21 cellular contexts compared by ENCODE assay signal in genomic region chr5:109034276-109034675, GRCh38.
A peak's percentile ranks its signal among the peaks of the same experiment; 100 is the strongest.
DNase-seq lines count a peak whose midpoint lies in the region; ATAC-seq and TF ChIP-seq lines count a peak whose summit lies in the region.
"Had no signal": no experiment of that assay in that cellular context is flagged by ENCODE, and none has a peak within 500 bp of the region (broad histone marks: within the 10 kb centered on the region; RNA-seq: fewer than 3 reads in every experiment).

No MANE protein-coding gene starts in this region.

- no peak for DNase-seq in activated naive CD4-positive, alpha-beta T cell treated with anti-CD3 and anti-CD28 coated beads, Interleukin-2, amount 10 ng/mL, durations not matched to agents 7 days and 5 days
- DNase-seq in spleen, result no peak
- DNase-seq: activated CD4-positive, alpha-beta T cell treated with anti-CD3 and anti-CD28 coated beads, Interleukin-2, amount 10 ng/mL, durations not matched to agents 24 days and 14 days; activated CD8-positive, alpha-beta memory T cell treated with anti-CD3 and anti-CD28 coated beads, Interleukin-2, amount 50 U/mL, for 4 hours; activated gamma-delta T cell; caudate nucleus; COR-L47; left colon; midbrain; NCI-H2029 treated with DMSO at 0.1 percent for 48 hours; NCI-H510A; psoas muscle had no signal

- H3K27ac ChIP-seq in spleen, result no peak overlapping the region
- H3K27ac ChIP-seq: 22Rv1, psoas muscle had no signal

- CTCF ChIA-PET in activated naive CD4-positive, alpha-beta T cell treated with anti-CD3 and anti-CD28 coated beads, Interleukin-2, amount 10 ng/mL, durations not matched to agents 7 days and 5 days (lab: Charles Lee), result no interaction called here

- H3K27me3 ChIP-seq in spleen (replicated peaks in 1 of 7), result no peaks in the 10 kb centered on the region

- H3K4me3 ChIP-seq in spleen, result no peak overlapping the region
- H3K4me3 ChIP-seq: psoas muscle had no signal

- TF ChIP-seq POLR2A in spleen (IDR thresholded peaks at IDR 0.05), result no peak

- peaks cover 12% of the 10 kb centered on the region for H3K36me3 Mint-ChIP-seq in activated naive CD4-positive, alpha-beta T cell treated with anti-CD3 and anti-CD28 coated beads, Interleukin-2, amount 50 U/mL, for 24 hours
- H3K36me3 Mint-ChIP-seq in activated naive CD4-positive, alpha-beta T cell treated with anti-CD3 and anti-CD28 coated beads, Interleukin-2, amount 10 ng/mL, durations not matched to agents 7 days and 5 days, result no peaks in the 10 kb centered on the region

- WGBS in spleen, 5 donors, result 80 to 90% (median 86%) methylated on average over 2 of the region's 2 CpGs

- no peaks in the 10 kb centered on the region for H3K9me3 ChIP-seq in spleen
- H3K9me3 ChIP-seq: psoas muscle had no signal

- intact Hi-C loops in spleen (cut with DNase I; ENCODE audit: low total_unique reads), result no loop called here

- no peaks in the 10 kb centered on the region for H3K4me1 ChIP-seq in spleen
- H3K4me1 ChIP-seq: psoas muscle had no signal

- no peaks in the 10 kb centered on the region for H3K36me3 ChIP-seq in spleen

- no peaks in the 10 kb centered on the region for H3K9me3 Mint-ChIP-seq in activated naive CD4-positive, alpha-beta T cell treated with anti-CD3 and anti-CD28 coated beads, Interleukin-2, amount 50 U/mL, for 24 hours
- H3K9me3 Mint-ChIP-seq in activated naive CD4-positive, alpha-beta T cell treated with anti-CD3 and anti-CD28 coated beads, Interleukin-2, amount 10 ng/mL, durations not matched to agents 7 days and 5 days, result no peaks in the 10 kb centered on the region
- H3K9me3 Mint-ChIP-seq: activated CD4-positive, alpha-beta T cell treated with anti-CD3 and anti-CD28 coated beads, Interleukin-2, amount 10 ng/mL, durations not matched to agents 24 days and 14 days had no signal

- no peaks in the 10 kb centered on the region for H3K27me3 Mint-ChIP-seq in activated naive CD4-positive, alpha-beta T cell treated with anti-CD3 and anti-CD28 coated beads, Interleukin-2, amount 50 U/mL, for 24 hours
- no peaks in the 10 kb centered on the region for H3K27me3 Mint-ChIP-seq in activated naive CD4-positive, alpha-beta T cell treated with anti-CD3 and anti-CD28 coated beads, Interleukin-2, amount 10 ng/mL, durations not matched to agents 7 days and 5 days
- H3K27me3 Mint-ChIP-seq: activated CD4-positive, alpha-beta T cell treated with anti-CD3 and anti-CD28 coated beads, Interleukin-2, amount 10 ng/mL, durations not matched to agents 24 days and 14 days; B cell had no signal

- peak; percentile 78 for ATAC-seq in HG02610 (IDR thresholded peaks at IDR 0.05; ENCODE audit: unreplicated experiment)
- peak; percentile 73 for ATAC-seq in HG03469 (IDR thresholded peaks at IDR 0.05; ENCODE audit: unreplicated experiment)
- ATAC-seq in HG03025 (IDR thresholded peaks at IDR 0.05; ENCODE audit: low FRiP score, unreplicated experiment), result no peak
- no peak for ATAC-seq in GM21447 (IDR thresholded peaks at IDR 0.05; ENCODE audit: unreplicated experiment)
- no peak for ATAC-seq in HG03520 (IDR thresholded peaks at IDR 0.05; ENCODE audit: unreplicated experiment)
- ATAC-seq: esophagus mucosa, left colon, psoas muscle had no signal

- H3K27ac Mint-ChIP-seq in activated naive CD4-positive, alpha-beta T cell treated with anti-CD3 and anti-CD28 coated beads, Interleukin-2, amount 50 U/mL, for 24 hours, result peak overlapping the region; percentile 62
- no peak overlapping the region for H3K27ac Mint-ChIP-seq in activated naive CD4-positive, alpha-beta T cell treated with anti-CD3 and anti-CD28 coated beads, Interleukin-2, amount 10 ng/mL, durations not matched to agents 7 days and 5 days
- H3K27ac Mint-ChIP-seq: activated CD4-positive, alpha-beta T cell treated with anti-CD3 and anti-CD28 coated beads, Interleukin-2, amount 10 ng/mL, durations not matched to agents 24 days and 14 days; B cell had no signal

- no peak for TF ChIP-seq CTCF in spleen (IDR thresholded peaks at IDR 0.05 in 8 of 11, conservative IDR thresholded peaks at IDR 0.05 in 3 of 11)

- no peaks in the 10 kb centered on the region for H3K4me1 Mint-ChIP-seq in activated naive CD4-positive, alpha-beta T cell treated with anti-CD3 and anti-CD28 coated beads, Interleukin-2, amount 50 U/mL, for 24 hours
- no peaks in the 10 kb centered on the region for H3K4me1 Mint-ChIP-seq in activated naive CD4-positive, alpha-beta T cell treated with anti-CD3 and anti-CD28 coated beads, Interleukin-2, amount 10 ng/mL, durations not matched to agents 7 days and 5 days
- H3K4me1 Mint-ChIP-seq: activated CD4-positive, alpha-beta T cell treated with anti-CD3 and anti-CD28 coated beads, Interleukin-2, amount 10 ng/mL, durations not matched to agents 24 days and 14 days had no signal

- H3K4me3 Mint-ChIP-seq in activated naive CD4-positive, alpha-beta T cell treated with anti-CD3 and anti-CD28 coated beads, Interleukin-2, amount 50 U/mL, for 24 hours, result no peak overlapping the region
- no peak overlapping the region for H3K4me3 Mint-ChIP-seq in activated naive CD4-positive, alpha-beta T cell treated with anti-CD3 and anti-CD28 coated beads, Interleukin-2, amount 10 ng/mL, durations not matched to agents 7 days and 5 days
- H3K4me3 Mint-ChIP-seq: activated CD4-positive, alpha-beta T cell treated with anti-CD3 and anti-CD28 coated beads, Interleukin-2, amount 10 ng/mL, durations not matched to agents 24 days and 14 days; B cell had no signal

Comparison
In these comparisons a context has a peak if more than half of its experiments do, and no peak if none do; other contexts are left out.
1. ATAC-seq: peak in HG02610 (single experiment) and HG03469 (single experiment); none in HG03025 (single experiment), GM21447 (single experiment) and HG03520 (single experiment).